Comparison of ENCODE assay signal across 2 cellular contexts in the genomic region with DNA sequence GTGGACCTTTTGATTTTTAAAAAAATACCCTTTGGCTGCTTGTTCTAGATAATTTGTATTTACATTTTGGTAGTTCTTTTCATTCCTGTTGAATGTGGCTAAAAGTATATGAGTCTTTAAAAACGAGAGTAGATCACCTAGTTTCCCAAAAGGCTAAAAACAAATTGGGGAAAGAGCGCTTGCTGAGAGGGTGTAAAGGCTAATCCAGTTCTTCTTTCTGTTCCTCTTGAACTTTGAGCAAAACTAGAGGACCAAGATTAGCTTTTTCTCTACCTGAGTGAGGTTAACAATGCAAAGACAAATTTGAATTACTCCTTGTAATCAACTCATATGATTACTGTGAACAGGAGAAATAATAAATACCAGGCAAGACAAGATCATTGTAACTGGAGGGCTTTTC.
TF ChIP-seq lines count a peak whose summit lies in the region.

No MANE protein-coding gene starts in this region.

TF ChIP-seq in HCT116, 20 proteins besides CTCF, POLR2A, EP300 and RAD21:
- TF ChIP-seq, protein P1, sequence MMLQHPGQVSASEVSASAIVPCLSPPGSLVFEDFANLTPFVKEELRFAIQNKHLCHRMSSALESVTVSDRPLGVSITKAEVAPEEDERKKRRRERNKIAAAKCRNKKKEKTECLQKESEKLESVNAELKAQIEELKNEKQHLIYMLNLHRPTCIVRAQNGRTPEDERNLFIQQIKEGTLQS (IDR thresholded peaks at IDR 0.05), result no peak
- TF ChIP-seq SRF (IDR thresholded peaks at IDR 0.05; ENCODE audit: low read depth), result no peak
- no peak for TF ChIP-seq CBX3 (IDR thresholded peaks at IDR 0.05; ENCODE audit: low read depth)
- no peak for TF ChIP-seq ZNF274 (IDR thresholded peaks at IDR 0.05; ENCODE audit: low read depth, low read length)
- TF ChIP-seq EZH2 (IDR thresholded peaks at IDR 0.05), result no peak
- TF ChIP-seq CEBPB (IDR thresholded peaks at IDR 0.05; ENCODE audit: low read depth), result no peak
- TF ChIP-seq TCF7L2 (IDR thresholded peaks at IDR 0.05; ENCODE audit: borderline replicate concordance, extremely low read depth, insufficient read depth, insufficient read length), result no peak
- no peak for TF ChIP-seq SIN3A (IDR thresholded peaks at IDR 0.05; ENCODE audit: low read depth)
- no peak for TF ChIP-seq ELF1 (IDR thresholded peaks at IDR 0.05; ENCODE audit: borderline replicate concordance, low read depth)
- no peak for TF ChIP-seq POLR2AphosphoS5 (IDR thresholded peaks at IDR 0.05; ENCODE audit: low read depth, low read length)
- TF ChIP-seq, protein P2, sequence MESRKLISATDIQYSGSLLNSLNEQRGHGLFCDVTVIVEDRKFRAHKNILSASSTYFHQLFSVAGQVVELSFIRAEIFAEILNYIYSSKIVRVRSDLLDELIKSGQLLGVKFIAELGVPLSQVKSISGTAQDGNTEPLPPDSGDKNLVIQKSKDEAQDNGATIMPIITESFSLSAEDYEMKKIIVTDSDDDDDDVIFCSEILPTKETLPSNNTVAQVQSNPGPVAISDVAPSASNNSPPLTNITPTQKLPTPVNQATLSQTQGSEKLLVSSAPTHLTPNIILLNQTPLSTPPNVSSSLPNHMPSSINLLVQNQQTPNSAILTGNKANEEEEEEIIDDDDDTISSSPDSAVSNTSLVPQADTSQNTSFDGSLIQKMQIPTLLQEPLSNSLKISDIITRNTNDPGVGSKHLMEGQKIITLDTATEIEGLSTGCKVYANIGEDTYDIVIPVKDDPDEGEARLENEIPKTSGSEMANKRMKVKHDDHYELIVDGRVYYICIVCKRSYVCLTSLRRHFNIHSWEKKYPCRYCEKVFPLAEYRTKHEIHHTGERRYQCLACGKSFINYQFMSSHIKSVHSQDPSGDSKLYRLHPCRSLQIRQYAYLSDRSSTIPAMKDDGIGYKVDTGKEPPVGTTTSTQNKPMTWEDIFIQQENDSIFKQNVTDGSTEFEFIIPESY (IDR thresholded peaks at IDR 0.05; ENCODE audit: extremely low read depth, insufficient replicate concordance, low read length), result no peak
- no peak for TF ChIP-seq ZFX (IDR thresholded peaks at IDR 0.05)

TF ChIP-seq in H1, 55 proteins besides CTCF, POLR2A, EP300 and RAD21:
- TF ChIP-seq KDM1A (IDR thresholded peaks at IDR 0.05; ENCODE audit: borderline replicate concordance, low read length) (no peak), GABPA (IDR thresholded peaks at IDR 0.05; ENCODE audit: borderline replicate concordance, insufficient read depth, low read length) (no peak), NRF1 (IDR thresholded peaks at IDR 0.05; ENCODE audit: low read depth, low read length) (no peak), HDAC6 (IDR thresholded peaks at IDR 0.05; ENCODE audit: low read depth, low read length) (no peak), SRF (IDR thresholded peaks at IDR 0.05; ENCODE audit: low read depth, low read length) (no peak)
- TF ChIP-seq, protein P3, sequence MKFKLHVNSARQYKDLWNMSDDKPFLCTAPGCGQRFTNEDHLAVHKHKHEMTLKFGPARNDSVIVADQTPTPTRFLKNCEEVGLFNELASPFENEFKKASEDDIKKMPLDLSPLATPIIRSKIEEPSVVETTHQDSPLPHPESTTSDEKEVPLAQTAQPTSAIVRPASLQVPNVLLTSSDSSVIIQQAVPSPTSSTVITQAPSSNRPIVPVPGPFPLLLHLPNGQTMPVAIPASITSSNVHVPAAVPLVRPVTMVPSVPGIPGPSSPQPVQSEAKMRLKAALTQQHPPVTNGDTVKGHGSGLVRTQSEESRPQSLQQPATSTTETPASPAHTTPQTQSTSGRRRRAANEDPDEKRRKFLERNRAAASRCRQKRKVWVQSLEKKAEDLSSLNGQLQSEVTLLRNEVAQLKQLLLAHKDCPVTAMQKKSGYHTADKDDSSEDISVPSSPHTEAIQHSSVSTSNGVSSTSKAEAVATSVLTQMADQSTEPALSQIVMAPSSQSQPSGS (IDR thresholded peaks at IDR 0.05; ENCODE audit: low read length), result no peak
- TF ChIP-seq, protein P4, sequence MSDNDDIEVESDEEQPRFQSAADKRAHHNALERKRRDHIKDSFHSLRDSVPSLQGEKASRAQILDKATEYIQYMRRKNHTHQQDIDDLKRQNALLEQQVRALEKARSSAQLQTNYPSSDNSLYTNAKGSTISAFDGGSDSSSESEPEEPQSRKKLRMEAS (IDR thresholded peaks at IDR 0.05), result no peak
